In genomic region chr10:58266826-58267712, GRCh38 we compare ENCODE assay signal across 1 cellular context.
TF ChIP-seq lines count a peak whose summit lies in the region.

No MANE protein-coding gene starts in this region.

TF ChIP-seq in IMR-90, 13 proteins besides CTCF, POLR2A, EP300 and RAD21 (continued from another document):
- peak; percentile 82 for TF ChIP-seq CEBPB (IDR thresholded peaks at IDR 0.05; ENCODE audit: low read depth, low read length)
